ENCODE assay signal across 23 cellular contexts in genomic region chrX:12292996-12293765, GRCh38.
DNase-seq lines count a peak whose midpoint lies in the region; ATAC-seq and TF ChIP-seq lines count a peak whose summit lies in the region.
"Had no signal": no experiment of that assay in that cellular context is flagged by ENCODE, and none has a peak within 500 bp of the region (broad histone marks: within the 10 kb centered on the region; RNA-seq: fewer than 3 reads in every experiment).

No MANE protein-coding gene starts in this region.

- H3K36me3 ChIP-seq in skeletal muscle satellite cell (ENCODE audit: insufficient read depth, low read length), result no peaks in the 10 kb centered on the region
- H3K36me3 ChIP-seq: ascending aorta, tibial nerve had no signal

- H3K4me3 ChIP-seq in fibroblast of mammary gland (ENCODE audit: control insufficient read depth, low read depth, low read length) (no peak overlapping the region), skeletal muscle satellite cell (ENCODE audit: low read length) (no peak overlapping the region)
- H3K4me3 ChIP-seq: ascending aorta, psoas muscle, tibial nerve had no signal

- DNase-seq in ELR (ENCODE audit: low read depth), result peak; percentile 35
- DNase-seq in NOMO-1 treated with dmso at 0.1 percent for 144 hours (lab: John Stamatoyannopoulos, UW; ENCODE audit: unreplicated experiment), result peak; percentile 69
- peak; percentile 36 for DNase-seq in fibroblast of mammary gland (ENCODE audit: low read depth)
- DNase-seq in SIG-M5 (lab: John Stamatoyannopoulos, UW), result no peak
- no peak for DNase-seq in GOT3 (lab: John Stamatoyannopoulos, UW)
- DNase-seq: activated CD4-positive, alpha-beta T cell treated with anti-CD3 and anti-CD28 coated beads for 1 hour; activated naive CD4-positive, alpha-beta T cell treated with anti-CD3 and anti-CD28 coated beads, Interleukin-2, amount 50 U/mL, for 16 hours; activated T-cell treated with anti-CD3 and anti-CD28 coated beads, Interleukin-2, amount 50 U/mL, for 48 hours; C1 segment of cervical spinal cord; endodermal cell; hippocampal formation; KBM-7; NCI-H1105; NCI-H2081 treated with DMSO at 0.1 percent for 48 hours; NCI-H510A treated with DMSO at 0.1 percent for 48 hours; psoas muscle; small intestine; stimulated activated CD4-positive, alpha-beta T cell treated with anti-CD3 and anti-CD28 coated beads, Interleukin-4, amount 100 ng/mL, for 1 hour; SW 1271 had no signal

- H3K27me3 ChIP-seq in skeletal muscle satellite cell (ENCODE audit: control insufficient read depth, insufficient read depth, low read length), result no peaks in the 10 kb centered on the region
- H3K27me3 ChIP-seq: ascending aorta, tibial nerve had no signal

- no peak for ATAC-seq in GM19395 (IDR thresholded peaks at IDR 0.05; ENCODE audit: unreplicated experiment)
- ATAC-seq: psoas muscle had no signal

- H3K4me2 ChIP-seq in skeletal muscle satellite cell (ENCODE audit: low read length), result peak overlapping the region; percentile 26

- H3K4me1 ChIP-seq in skeletal muscle satellite cell (ENCODE audit: control insufficient read depth, insufficient read depth, low read length), result peaks cover 14% of the 10 kb centered on the region
- H3K4me1 ChIP-seq: ascending aorta, psoas muscle, tibial nerve had no signal

- no peak for TF ChIP-seq CTCF in fibroblast of mammary gland (conservative IDR thresholded peaks at IDR 0.05; ENCODE audit: control insufficient read depth, insufficient read depth, low read depth, low read length)

- H3K9me3 ChIP-seq in skeletal muscle satellite cell (replicated peaks; ENCODE audit: low read length), result no peaks in the 10 kb centered on the region
- H3K9me3 ChIP-seq: ascending aorta, psoas muscle, tibial nerve had no signal

- H3K9ac ChIP-seq in skeletal muscle satellite cell (ENCODE audit: low read depth, low read length), result peak overlapping the region; percentile 18

Comparison
In these comparisons a context has a peak if more than half of its experiments do, and no peak if none do; other contexts are left out.
1. DNase-seq: peak in ELR (single experiment), NOMO-1 treated with dmso at 0.1 percent for 144 hours (single experiment) and fibroblast of mammary gland (single experiment); none in SIG-M5 (single experiment) and GOT3 (single experiment).